Comparison of ENCODE assay signal across 32 cellular contexts in the genomic region with DNA sequence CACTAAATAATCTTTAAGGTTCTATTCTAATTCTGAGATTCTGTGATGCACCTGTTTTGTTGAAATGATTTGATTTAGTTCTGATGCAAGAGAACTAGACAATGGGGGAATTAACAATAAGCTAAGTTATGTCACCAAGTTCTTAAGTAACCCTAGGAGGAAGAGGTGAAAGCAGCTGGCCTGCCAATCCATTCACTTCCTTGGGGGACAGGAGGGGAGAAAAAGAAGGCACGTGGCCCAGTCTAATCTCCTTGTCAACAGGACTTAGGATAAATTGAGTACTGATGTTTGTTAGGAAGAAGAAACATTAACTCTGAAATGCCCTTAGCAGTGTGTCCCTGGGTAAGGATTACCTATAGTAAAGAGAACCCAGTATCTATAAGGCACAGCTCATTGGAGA. TPM values are rescaled to one million over a fixed set of nuclear protein-coding genes. Genes with fewer than 3 reads are reported as not detected.
"Had no signal": no experiment of that assay in that cellular context is flagged by ENCODE, and none has a peak within 500 bp of the region (broad histone marks: within the 10 kb centered on the region; RNA-seq: fewer than 3 reads in every experiment).

No MANE protein-coding gene starts in this region.

- H3K4me3 ChIP-seq: ascending aorta, cardiac muscle cell had no signal

- ATAC-seq: activated CD4-positive, alpha-beta T cell treated with anti-CD3 and anti-CD28 coated beads for 36 hours; activated CD4-positive, CD25-positive, alpha-beta regulatory T cell treated with anti-CD3 and anti-CD28 coated beads, Interleukin-2, amount 50 U/mL, for 24 hours; activated CD8-positive, alpha-beta memory T cell treated with anti-CD3 and anti-CD28 coated beads, Interleukin-2, amount 10 ng/mL, durations not matched to agents 7 days and 5 days; activated CD8-positive, alpha-beta T cell treated with anti-CD3 and anti-CD28 coated beads, Interleukin-2, amount 10 ng/mL, durations not matched to agents 7 days and 5 days; activated naive CD8-positive, alpha-beta T cell treated with anti-CD3 and anti-CD28 coated beads, Interleukin-2, amount 50 U/mL, for 24 hours; WTC11 had no signal

- H3K9me3 ChIP-seq: ascending aorta had no signal

- H3K27me3 ChIP-seq: ascending aorta, cardiac muscle cell had no signal

- H3K4me1 ChIP-seq: ascending aorta had no signal

- DNase-seq: activated CD4-positive, alpha-beta memory T cell treated with anti-CD3 and anti-CD28 coated beads, Interleukin-2, amount 10 ng/mL, durations not matched to agents 7 days and 5 days; activated CD4-positive, alpha-beta T cell treated with anti-CD3 and anti-CD28 coated beads for 1 hour; activated CD4-positive, alpha-beta T cell treated with anti-CD3 and anti-CD28 coated beads for 36 hours; activated CD4-positive, alpha-beta T cell treated with anti-CD3 and anti-CD28 coated beads for 48 hours; activated CD4-positive, alpha-beta T cell treated with anti-CD3 and anti-CD28 coated beads, Interleukin-2, amount 10 ng/mL, durations not matched to agents 7 days and 5 days; activated CD4-positive, alpha-beta T cell treated with anti-CD3 and anti-CD28 coated beads, Interleukin-2, amount 50 U/mL, for 48 hours; activated CD4-positive, CD25-positive, alpha-beta regulatory T cell; activated CD8-positive, alpha-beta memory T cell treated with anti-CD3 and anti-CD28 coated beads for 24 hours; activated CD8-positive, alpha-beta memory T cell treated with anti-CD3 and anti-CD28 coated beads, Interleukin-2, amount 10 ng/mL, durations not matched to agents 7 days and 5 days; activated CD8-positive, alpha-beta memory T cell treated with anti-CD3 and anti-CD28 coated beads, Interleukin-2, amount 50 U/mL, for 48 hours; activated CD8-positive, alpha-beta T cell treated with anti-CD3 and anti-CD28 coated beads, Interleukin-2, amount 10 ng/mL, durations not matched to agents 7 days and 5 days; activated effector memory CD4-positive, alpha-beta T cell treated with Interleukin-2 at 50 U/mL for 16 hours; activated gamma-delta T cell; activated naive CD4-positive, alpha-beta T cell treated with anti-CD3 and anti-CD28 coated beads, Interleukin-2, amount 10 ng/mL, durations not matched to agents 7 days and 5 days; activated naive CD4-positive, alpha-beta T cell treated with Interleukin-2 at 50 U/mL for 16 hours; activated naive CD8-positive, alpha-beta T cell treated with anti-CD3 and anti-CD28 coated beads, Interleukin-2, amount 10 ng/mL, durations not matched to agents 7 days and 5 days; activated naive CD8-positive, alpha-beta T cell treated with anti-CD3 and anti-CD28 coated beads, Interleukin-2, amount 50 U/mL, for 24 hours; activated T-cell treated with anti-CD3 and anti-CD28 coated beads, Interleukin-2, amount 50 U/mL, for 24 hours; activated T-cell treated with anti-CD3 and anti-CD28 coated beads, Interleukin-2, amount 50 U/mL, for 48 hours; amygdala; anterior cingulate cortex; caudate nucleus; cerebellar nuclear complex; T-helper 1 cell; T-helper 2 cell; T-helper 9 cell had no signal

- H3K27ac ChIP-seq: ascending aorta, cardiac muscle cell, VCaP had no signal

RNA-seq across cellular contexts. Expression of gene TLCD4, which starts 36.9 kb away (rescaled TPM):
- total RNA-seq: activated CD8-positive, alpha-beta memory T cell treated with anti-CD3 and anti-CD28 coated beads, Interleukin-2, amount 10 ng/mL, durations not matched to agents 7 days and 5 days; activated CD8-positive, alpha-beta T cell treated with anti-CD3 and anti-CD28 coated beads, Interleukin-2, amount 10 ng/mL, durations not matched to agents 7 days and 5 days; activated T-helper 2 cell treated with anti-CD3 and anti-CD28 coated beads, Interferon-gamma antibody, Interleukin-2, Interleukin-4, amounts not matched to agents 10 μg/mL and 5 μg/mL and 100 μg/mL, durations not matched to agents 14 hours and 24 hours and 36 hours had no signal
